Comparison of ENCODE assay signal across 8 cellular contexts in genomic region chr2:69012310-69013122, GRCh38. TPM values are rescaled to one million over a fixed set of nuclear protein-coding genes. Genes with fewer than 3 reads are reported as not detected.
DNase-seq lines count a peak whose midpoint lies in the region; ATAC-seq and TF ChIP-seq lines count a peak whose summit lies in the region.

No MANE protein-coding gene starts in this region.

- H3K4me1 ChIP-seq in naive thymus-derived CD4-positive, alpha-beta T cell (ENCODE audit: control insufficient read depth in 2 of 2, insufficient read depth in 2 of 2, low read length in 2 of 2): peaks cover 0 to 5% of the 10 kb centered on the region in 2 donors
- peaks cover 3 to 13% of the 10 kb centered on the region in 2 donors for H3K4me1 ChIP-seq in thoracic aorta (ENCODE audit: control insufficient read depth in 1 of 2, low read depth in 2 of 2)

- peak; percentile 44 for DNase-seq in CD1c-positive myeloid dendritic cell (ENCODE audit: extremely low spot score)
- DNase-seq in H7: no peak
- DNase-seq in NCI-H748 treated with DMSO at 0.1 percent for 48 hours (lab: John Stamatoyannopoulos, UW): peak; percentile 33
- peak; percentile 57 for DNase-seq in activated T-cell treated with anti-CD3 and anti-CD28 coated beads, Interleukin-2, amount 50 U/mL, for 1 hour
- DNase-seq in fibroblast of peridontal ligament (ENCODE audit: extremely low read depth): peak; percentile 77
- DNase-seq in naive thymus-derived CD4-positive, alpha-beta T cell: peak in 8 of 9 donors; percentile 5 to 39 (median 30)
- no peak for DNase-seq in thoracic aorta (ENCODE audit: low spot score)
- no peak for DNase-seq in GM19238 (ENCODE audit: insufficient read length, low spot score)

- peaks cover 7 to 17% (median 14%) of the 10 kb centered on the region in 7 donors for H3K4me1 Mint-ChIP-seq in naive thymus-derived CD4-positive, alpha-beta T cell

- peaks cover 33 to 75% (median 47%) of the 10 kb centered on the region in 5 donors for H3K27me3 Mint-ChIP-seq in naive thymus-derived CD4-positive, alpha-beta T cell

- peak; percentile 88 for TF ChIP-seq CTCF in thoracic aorta (IDR thresholded peaks at IDR 0.05)

- H3K27ac Mint-ChIP-seq in naive thymus-derived CD4-positive, alpha-beta T cell: peak overlapping the region in 1 of 9 donors; percentile 20

- no peak overlapping the region for H3K27ac ChIP-seq in naive thymus-derived CD4-positive, alpha-beta T cell (ENCODE audit: low read depth, low read length)
- H3K27ac ChIP-seq in thoracic aorta: peak overlapping the region; percentile 87 to 88

- H3K9me3 Mint-ChIP-seq in naive thymus-derived CD4-positive, alpha-beta T cell: no peaks in the 10 kb centered on the region

- POLR2A ChIA-PET in naive thymus-derived CD4-positive, alpha-beta T cell (lab: Charles Lee): no interaction called here

- ATAC-seq in naive thymus-derived CD4-positive, alpha-beta T cell: peak; percentile 72
- ATAC-seq in thoracic aorta (ENCODE audit: insufficient number of reproducible peaks, low FRiP score, low read depth): peak; percentile 62

- H3K36me3 Mint-ChIP-seq in naive thymus-derived CD4-positive, alpha-beta T cell: no peaks in the 10 kb centered on the region

- no peaks in the 10 kb centered on the region for H3K27me3 ChIP-seq in H7 (ENCODE audit: control insufficient read depth, insufficient read depth, low read length)
- peaks cover 0 to 7% of the 10 kb centered on the region in 2 donors for H3K27me3 ChIP-seq in naive thymus-derived CD4-positive, alpha-beta T cell (ENCODE audit: control insufficient read depth in 2 of 2, insufficient read depth in 2 of 2, low read length in 2 of 2)
- H3K27me3 ChIP-seq in thoracic aorta (replicated peaks; ENCODE audit: insufficient read depth): no peaks in the 10 kb centered on the region

- intact Hi-C loops in naive thymus-derived CD4-positive, alpha-beta T cell (cut with micrococcal nuclease): loop anchor here (1.0 to 5.0 kb wide), 3 partner anchors 70 to 295 kb away; no protein-coding TSS in a partner anchor

- peak overlapping the region; percentile 92 for H3K4me3 ChIP-seq in H7 (ENCODE audit: insufficient read depth, low read depth, low read length)
- peak overlapping the region; percentile 56 for H3K4me3 ChIP-seq in naive thymus-derived CD4-positive, alpha-beta T cell (ENCODE audit: low read length)
- peak overlapping the region; percentile 97 for H3K4me3 ChIP-seq in thoracic aorta

- H3K4me3 Mint-ChIP-seq in naive thymus-derived CD4-positive, alpha-beta T cell: peak overlapping the region; percentile 76 to 89 (median 86)

- CTCF ChIA-PET in naive thymus-derived CD4-positive, alpha-beta T cell (lab: Charles Lee): interaction anchor here (0.6 to 0.7 kb wide), 2 partner anchors 40 to 669 kb away, joined by 3 read pairs; no protein-coding TSS in a partner anchor

- H3K36me3 ChIP-seq in H7 (replicated peaks; ENCODE audit: control insufficient read depth, insufficient read depth, low read length): no peaks in the 10 kb centered on the region
- H3K36me3 ChIP-seq in naive thymus-derived CD4-positive, alpha-beta T cell (ENCODE audit: control insufficient read depth in 2 of 3, insufficient read depth in 3 of 3, low read length in 3 of 3): no peaks in the 10 kb centered on the region
- H3K36me3 ChIP-seq in thoracic aorta: no peaks in the 10 kb centered on the region

- no peaks in the 10 kb centered on the region for H3K9me3 ChIP-seq in naive thymus-derived CD4-positive, alpha-beta T cell (ENCODE audit: control insufficient read depth in 2 of 3, low read length in 3 of 3)
- H3K9me3 ChIP-seq in thoracic aorta: no peaks in the 10 kb centered on the region

RNA-seq across cellular contexts. Expression of gene ANTXR1, which starts 0.5 kb away (rescaled TPM):
- 12.4 and 13.2 TPM in 2 replicates for total RNA-seq in H7 (2014; rRNA removed; shearing (Covaris generic))
- total RNA-seq in naive thymus-derived CD4-positive, alpha-beta T cell: not detected
- under 1 TPM in 1 of 2 donors, not detected in 1; 0.18 TPM for polyA plus RNA-seq in naive thymus-derived CD4-positive, alpha-beta T cell
- total RNA-seq in thoracic aorta: 100 to 1,000 TPM; 253 to 313 TPM

RNA-seq across cellular contexts. Expression of gene GKN1, which starts 38.1 kb away (rescaled TPM):
- total RNA-seq in H7 (2014; rRNA removed; shearing (Covaris generic)): not detected in 2 replicates
- not detected for total RNA-seq in naive thymus-derived CD4-positive, alpha-beta T cell
- not detected for polyA plus RNA-seq in naive thymus-derived CD4-positive, alpha-beta T cell
- 10 to 100 TPM in 1 of 2 donors, not detected in 1; 20.7 TPM for total RNA-seq in thoracic aorta

RNA-seq across cellular contexts. Expression of gene GKN2, which starts 59.8 kb away (rescaled TPM):
- not detected in 2 replicates for total RNA-seq in H7 (2014; rRNA removed; shearing (Covaris generic))
- not detected for total RNA-seq in naive thymus-derived CD4-positive, alpha-beta T cell
- polyA plus RNA-seq in naive thymus-derived CD4-positive, alpha-beta T cell: not detected
- total RNA-seq in thoracic aorta: 1 to 10 TPM in 1 of 2 donors, not detected in 1; 9.7 TPM

Comparison
In these comparisons a context has a peak if more than half of its experiments do, and no peak if none do; other contexts are left out.
1. DNase-seq: peak in CD1c-positive myeloid dendritic cell (single experiment), NCI-H748 treated with DMSO at 0.1 percent for 48 hours (single experiment), activated T-cell treated with anti-CD3 and anti-CD28 coated beads, Interleukin-2, amount 50 U/mL, for 1 hour (single experiment), fibroblast of peridontal ligament (single experiment) and naive thymus-derived CD4-positive, alpha-beta T cell (8 of 9); none in H7 (single experiment), thoracic aorta (single experiment) and GM19238 (single experiment).
2. RNA of gene ANTXR1, which starts 0.5 kb away (total RNA-seq): 253 to 313 TPM in thoracic aorta; 12.4 to 13.2 TPM in H7 and not detected in naive thymus-derived CD4-positive, alpha-beta T cell; every median in the first group is over 10 times any median in the second.
3. Peak in every context shown above with its lines, with median percentiles within 50 percentile points of each other: H3K4me3 ChIP-seq.